Comparison of ENCODE assay signal across 8 cellular contexts in genomic region chr4:102501176-102501634, GRCh38. TPM values are rescaled to one million over a fixed set of nuclear protein-coding genes. Genes with fewer than 3 reads are reported as not detected.
A peak's percentile ranks its signal among the peaks of the same experiment; 100 is the strongest.
DNase-seq lines count a peak whose midpoint lies in the region; ATAC-seq and TF ChIP-seq lines count a peak whose summit lies in the region.

NFKB1 (plus strand) TSS chr4:102501359; CDS start chr4:102525519, 24,160 bp downstream.

- no peak for TF ChIP-seq CTCF in AG09319 (IDR thresholded peaks at IDR 0.05; ENCODE audit: low read depth, low read length)
- TF ChIP-seq CTCF in OCI-LY3 (IDR thresholded peaks at IDR 0.05; ENCODE audit: low read depth, low read length), result no peak

- peak within 1 kb of the TSS; percentile 93 for H3K27ac ChIP-seq in OCI-LY3 (ENCODE audit: low read length)

- H3K4me3 Mint-ChIP-seq in natural killer cell treated with Interleukin-12 subunit alpha and Interleukin-12 subunit beta and Interleukin-15 and Interleukin-18, amount 100 ng/mL, for 72 hours, result peak within 1 kb of the TSS; percentile 91

- H3K36me3 Mint-ChIP-seq in natural killer cell treated with Interleukin-12 subunit alpha and Interleukin-12 subunit beta and Interleukin-15 and Interleukin-18, amount 100 ng/mL, for 72 hours, result peaks cover 23% of the 10 kb centered on the region

- ATAC-seq in GM18873 (IDR thresholded peaks at IDR 0.05; ENCODE audit: low FRiP score, unreplicated experiment) (peak; percentile 57), HG03135 (IDR thresholded peaks at IDR 0.05; ENCODE audit: unreplicated experiment) (peak; percentile 61)
- ATAC-seq in natural killer cell treated with Interleukin-12 subunit alpha and Interleukin-12 subunit beta and Interleukin-15 and Interleukin-18, amount 100 ng/mL, for 72 hours, result peak; percentile 88 to 91
- peak; percentile 78 for ATAC-seq in stimulated activated naive CD8-positive, alpha-beta T cell treated with anti-CD3 and anti-CD28 coated beads, Interleukin-15, Interleukin-2, amounts not matched to agents 100 U/mL and 50 U/mL, for 24 hours

- H3K79me2 ChIP-seq in OCI-LY3 (ENCODE audit: low read length), result peaks cover 55% of the 10 kb centered on the region

- peaks cover 33% of the 10 kb centered on the region for H4K20me1 ChIP-seq in OCI-LY3 (ENCODE audit: insufficient read depth, low read length)

- peak; percentile 44 for DNase-seq in AG09319 (ENCODE audit: extremely low read depth, low read depth)
- peak; percentile 82 to 84 for DNase-seq in activated T-cell treated with anti-CD3 and anti-CD28 coated beads, Interleukin-2, amount 50 U/mL, for 48 hours
- DNase-seq in fibroblast of gingiva (ENCODE audit: low read depth), result peak; percentile 79
- DNase-seq in natural killer cell treated with Interleukin-12 subunit alpha and Interleukin-12 subunit beta and Interleukin-15 and Interleukin-18, amount 100 ng/mL, for 72 hours (ENCODE audit: low spot score), result peak; percentile 92
- peak; percentile 86 for DNase-seq in stimulated activated naive CD8-positive, alpha-beta T cell treated with anti-CD3 and anti-CD28 coated beads, Interleukin-15, Interleukin-2, amounts not matched to agents 100 U/mL and 50 U/mL, for 24 hours

- no peaks in the 10 kb centered on the region for H3K27me3 ChIP-seq in OCI-LY3 (ENCODE audit: low read depth, low read length)

- H3K9ac ChIP-seq in OCI-LY3 (ENCODE audit: low read length), result peak within 1 kb of the TSS; percentile 99

- H3K27ac Mint-ChIP-seq in natural killer cell treated with Interleukin-12 subunit alpha and Interleukin-12 subunit beta and Interleukin-15 and Interleukin-18, amount 100 ng/mL, for 72 hours, result peak within 1 kb of the TSS; percentile 94 to 98

- no peaks in the 10 kb centered on the region for H3K27me3 Mint-ChIP-seq in natural killer cell treated with Interleukin-12 subunit alpha and Interleukin-12 subunit beta and Interleukin-15 and Interleukin-18, amount 100 ng/mL, for 72 hours

- peak within 1 kb of the TSS; percentile 81 for H3K4me3 ChIP-seq in OCI-LY3 (ENCODE audit: low read length)

- peak within 1 kb of the TSS; percentile 82 for H3K4me2 ChIP-seq in OCI-LY3 (ENCODE audit: low read length)

- H3K9me3 ChIP-seq in OCI-LY3 (ENCODE audit: insufficient read depth, low read length), result no peaks in the 10 kb centered on the region

- H2AFZ ChIP-seq in OCI-LY3 (ENCODE audit: low read depth, low read length), result peak within 1 kb of the TSS; percentile 64

- no peaks in the 10 kb centered on the region for H3K9me3 Mint-ChIP-seq in natural killer cell treated with Interleukin-12 subunit alpha and Interleukin-12 subunit beta and Interleukin-15 and Interleukin-18, amount 100 ng/mL, for 72 hours

- H3K36me3 ChIP-seq in OCI-LY3 (replicated peaks; ENCODE audit: low read depth, low read length), result peaks cover 16% of the 10 kb centered on the region

- H3K4me1 Mint-ChIP-seq in natural killer cell treated with Interleukin-12 subunit alpha and Interleukin-12 subunit beta and Interleukin-15 and Interleukin-18, amount 100 ng/mL, for 72 hours (ENCODE audit: low read depth in 2 of 2), result peaks cover 27 to 33% of the 10 kb centered on the region in 2 donors

- H3K4me1 ChIP-seq in OCI-LY3 (ENCODE audit: low read length), result peaks cover 36% of the 10 kb centered on the region

RNA-seq across cellular contexts. Expression of gene NFKB1, which starts in this region (rescaled TPM):
- 100 to 1,000 TPM; 108 to 131 TPM for total RNA-seq in natural killer cell treated with Interleukin-12 subunit alpha and Interleukin-12 subunit beta and Interleukin-15 and Interleukin-18, amount 100 ng/mL, for 72 hours

Comparison
In these comparisons a context has a peak if more than half of its experiments do, and no peak if none do; other contexts are left out.
1. Peak in every context shown above with its lines: DNase-seq, ATAC-seq, H3K4me3 ChIP-seq and H3K27ac ChIP-seq.